ENCODE assay signal across 25 cellular contexts in the genomic region with DNA sequence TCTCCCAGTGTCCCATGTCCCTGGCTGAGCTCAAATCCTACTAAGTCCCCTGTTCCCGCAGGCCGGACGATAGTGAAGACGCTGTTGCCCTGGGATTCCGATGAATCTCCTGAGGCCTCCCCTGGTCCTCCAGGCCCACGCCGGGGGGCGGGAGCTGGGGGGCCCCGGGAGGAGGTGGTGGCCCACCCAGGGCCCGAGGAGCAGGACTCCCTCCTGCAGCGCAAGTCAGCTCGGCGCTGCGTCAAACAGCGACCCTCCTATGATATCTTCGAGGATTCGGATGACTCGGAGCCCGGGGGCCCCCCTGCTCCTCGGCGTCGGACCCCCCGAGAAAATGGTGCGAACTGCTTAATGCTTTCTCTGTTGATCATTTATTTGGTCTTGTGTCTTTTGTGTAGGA. TPM values are rescaled to one million over a fixed set of nuclear protein-coding genes. Genes with fewer than 3 reads are reported as not detected.
"Had no signal": no experiment of that assay in that cellular context is flagged by ENCODE, and none has a peak within 500 bp of the region (broad histone marks: within the 10 kb centered on the region; RNA-seq: fewer than 3 reads in every experiment).

No MANE protein-coding gene starts in this region.

- H3K4me3 ChIP-seq: MG63, Peyer's patch, SJSA1, SK-N-MC had no signal

- DNase-seq: Karpas-422, KG1, MG63, NCI-H1092, NCI-H1105 treated with DMSO at 0.1 percent for 48 hours, NCI-H1417 treated with DMSO at 0.1 percent for 48 hours, NCI-H146, NCI-H1694 treated with DMSO at 0.1 percent for 48 hours, NCI-H1930, NCI-H2081, NCI-H2107, NCI-H2227 treated with DMSO at 0.1 percent for 48 hours, NCI-H524 treated with DMSO at 0.1 percent for 48 hours, NCI-H69, NCI-H774, PC-3, Peyer's patch, Right ventricle myocardium superior, SIG-M5 had no signal

- H3K27me3 ChIP-seq: MG63, Peyer's patch, SJSA1 had no signal

- H3K27ac ChIP-seq: Peyer's patch, SJSA1, SK-N-MC had no signal

- H3K9me3 ChIP-seq: MG63, Peyer's patch, SJSA1 had no signal

- ATAC-seq: PC-3 had no signal

RNA-seq across cellular contexts. Expression of a gene that starts 19.3 kb away (rescaled TPM):
- total RNA-seq: HT-29, NCI-H460, OCI-LY7, PC-3, Right ventricle myocardium superior, RPMI7951, SJSA1 had no signal
